In genomic region chr17:41551370-41551769, GRCh38 we compare ENCODE assay signal across 1 cellular context.
TF ChIP-seq lines count a peak whose summit lies in the region.

No MANE protein-coding gene starts in this region.

TF ChIP-seq in H1, 55 proteins besides CTCF, POLR2A, EP300 and RAD21:
- no peak for TF ChIP-seq HDAC6 (IDR thresholded peaks at IDR 0.05; ENCODE audit: low read depth, low read length)
- TF ChIP-seq E2F6 (IDR thresholded peaks at IDR 0.05): peak; percentile 71; the same call in 1 of the 2 replicates
- 0 out of 2 replicates have a peak, but pooled peaks have one; percentile 18 for TF ChIP-seq MAX (IDR thresholded peaks at IDR 0.05)
- no peak for TF ChIP-seq YY1 (IDR thresholded peaks at IDR 0.05; ENCODE audit: low read depth, low read length)
- TF ChIP-seq KDM1A (IDR thresholded peaks at IDR 0.05; ENCODE audit: borderline replicate concordance, low read length): no peak
- no peak for TF ChIP-seq PHF8 (conservative IDR thresholded peaks at IDR 0.05; ENCODE audit: low read depth, low read length)
- TF ChIP-seq, protein P1, sequence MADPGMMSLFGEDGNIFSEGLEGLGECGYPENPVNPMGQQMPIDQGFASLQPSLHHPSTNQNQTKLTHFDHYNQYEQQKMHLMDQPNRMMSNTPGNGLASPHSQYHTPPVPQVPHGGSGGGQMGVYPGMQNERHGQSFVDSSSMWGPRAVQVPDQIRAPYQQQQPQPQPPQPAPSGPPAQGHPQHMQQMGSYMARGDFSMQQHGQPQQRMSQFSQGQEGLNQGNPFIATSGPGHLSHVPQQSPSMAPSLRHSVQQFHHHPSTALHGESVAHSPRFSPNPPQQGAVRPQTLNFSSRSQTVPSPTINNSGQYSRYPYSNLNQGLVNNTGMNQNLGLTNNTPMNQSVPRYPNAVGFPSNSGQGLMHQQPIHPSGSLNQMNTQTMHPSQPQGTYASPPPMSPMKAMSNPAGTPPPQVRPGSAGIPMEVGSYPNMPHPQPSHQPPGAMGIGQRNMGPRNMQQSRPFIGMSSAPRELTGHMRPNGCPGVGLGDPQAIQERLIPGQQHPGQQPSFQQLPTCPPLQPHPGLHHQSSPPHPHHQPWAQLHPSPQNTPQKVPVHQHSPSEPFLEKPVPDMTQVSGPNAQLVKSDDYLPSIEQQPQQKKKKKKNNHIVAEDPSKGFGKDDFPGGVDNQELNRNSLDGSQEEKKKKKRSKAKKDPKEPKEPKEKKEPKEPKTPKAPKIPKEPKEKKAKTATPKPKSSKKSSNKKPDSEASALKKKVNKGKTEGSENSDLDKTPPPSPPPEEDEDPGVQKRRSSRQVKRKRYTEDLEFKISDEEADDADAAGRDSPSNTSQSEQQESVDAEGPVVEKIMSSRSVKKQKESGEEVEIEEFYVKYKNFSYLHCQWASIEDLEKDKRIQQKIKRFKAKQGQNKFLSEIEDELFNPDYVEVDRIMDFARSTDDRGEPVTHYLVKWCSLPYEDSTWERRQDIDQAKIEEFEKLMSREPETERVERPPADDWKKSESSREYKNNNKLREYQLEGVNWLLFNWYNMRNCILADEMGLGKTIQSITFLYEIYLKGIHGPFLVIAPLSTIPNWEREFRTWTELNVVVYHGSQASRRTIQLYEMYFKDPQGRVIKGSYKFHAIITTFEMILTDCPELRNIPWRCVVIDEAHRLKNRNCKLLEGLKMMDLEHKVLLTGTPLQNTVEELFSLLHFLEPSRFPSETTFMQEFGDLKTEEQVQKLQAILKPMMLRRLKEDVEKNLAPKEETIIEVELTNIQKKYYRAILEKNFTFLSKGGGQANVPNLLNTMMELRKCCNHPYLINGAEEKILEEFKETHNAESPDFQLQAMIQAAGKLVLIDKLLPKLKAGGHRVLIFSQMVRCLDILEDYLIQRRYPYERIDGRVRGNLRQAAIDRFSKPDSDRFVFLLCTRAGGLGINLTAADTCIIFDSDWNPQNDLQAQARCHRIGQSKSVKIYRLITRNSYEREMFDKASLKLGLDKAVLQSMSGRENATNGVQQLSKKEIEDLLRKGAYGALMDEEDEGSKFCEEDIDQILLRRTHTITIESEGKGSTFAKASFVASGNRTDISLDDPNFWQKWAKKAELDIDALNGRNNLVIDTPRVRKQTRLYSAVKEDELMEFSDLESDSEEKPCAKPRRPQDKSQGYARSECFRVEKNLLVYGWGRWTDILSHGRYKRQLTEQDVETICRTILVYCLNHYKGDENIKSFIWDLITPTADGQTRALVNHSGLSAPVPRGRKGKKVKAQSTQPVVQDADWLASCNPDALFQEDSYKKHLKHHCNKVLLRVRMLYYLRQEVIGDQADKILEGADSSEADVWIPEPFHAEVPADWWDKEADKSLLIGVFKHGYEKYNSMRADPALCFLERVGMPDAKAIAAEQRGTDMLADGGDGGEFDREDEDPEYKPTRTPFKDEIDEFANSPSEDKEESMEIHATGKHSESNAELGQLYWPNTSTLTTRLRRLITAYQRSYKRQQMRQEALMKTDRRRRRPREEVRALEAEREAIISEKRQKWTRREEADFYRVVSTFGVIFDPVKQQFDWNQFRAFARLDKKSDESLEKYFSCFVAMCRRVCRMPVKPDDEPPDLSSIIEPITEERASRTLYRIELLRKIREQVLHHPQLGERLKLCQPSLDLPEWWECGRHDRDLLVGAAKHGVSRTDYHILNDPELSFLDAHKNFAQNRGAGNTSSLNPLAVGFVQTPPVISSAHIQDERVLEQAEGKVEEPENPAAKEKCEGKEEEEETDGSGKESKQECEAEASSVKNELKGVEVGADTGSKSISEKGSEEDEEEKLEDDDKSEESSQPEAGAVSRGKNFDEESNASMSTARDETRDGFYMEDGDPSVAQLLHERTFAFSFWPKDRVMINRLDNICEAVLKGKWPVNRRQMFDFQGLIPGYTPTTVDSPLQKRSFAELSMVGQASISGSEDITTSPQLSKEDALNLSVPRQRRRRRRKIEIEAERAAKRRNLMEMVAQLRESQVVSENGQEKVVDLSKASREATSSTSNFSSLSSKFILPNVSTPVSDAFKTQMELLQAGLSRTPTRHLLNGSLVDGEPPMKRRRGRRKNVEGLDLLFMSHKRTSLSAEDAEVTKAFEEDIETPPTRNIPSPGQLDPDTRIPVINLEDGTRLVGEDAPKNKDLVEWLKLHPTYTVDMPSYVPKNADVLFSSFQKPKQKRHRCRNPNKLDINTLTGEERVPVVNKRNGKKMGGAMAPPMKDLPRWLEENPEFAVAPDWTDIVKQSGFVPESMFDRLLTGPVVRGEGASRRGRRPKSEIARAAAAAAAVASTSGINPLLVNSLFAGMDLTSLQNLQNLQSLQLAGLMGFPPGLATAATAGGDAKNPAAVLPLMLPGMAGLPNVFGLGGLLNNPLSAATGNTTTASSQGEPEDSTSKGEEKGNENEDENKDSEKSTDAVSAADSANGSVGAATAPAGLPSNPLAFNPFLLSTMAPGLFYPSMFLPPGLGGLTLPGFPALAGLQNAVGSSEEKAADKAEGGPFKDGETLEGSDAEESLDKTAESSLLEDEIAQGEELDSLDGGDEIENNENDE (IDR thresholded peaks at IDR 0.05; ENCODE audit: insufficient replicate concordance, low read length): no peak
